14 cellular contexts compared by ENCODE assay signal in the genomic region with DNA sequence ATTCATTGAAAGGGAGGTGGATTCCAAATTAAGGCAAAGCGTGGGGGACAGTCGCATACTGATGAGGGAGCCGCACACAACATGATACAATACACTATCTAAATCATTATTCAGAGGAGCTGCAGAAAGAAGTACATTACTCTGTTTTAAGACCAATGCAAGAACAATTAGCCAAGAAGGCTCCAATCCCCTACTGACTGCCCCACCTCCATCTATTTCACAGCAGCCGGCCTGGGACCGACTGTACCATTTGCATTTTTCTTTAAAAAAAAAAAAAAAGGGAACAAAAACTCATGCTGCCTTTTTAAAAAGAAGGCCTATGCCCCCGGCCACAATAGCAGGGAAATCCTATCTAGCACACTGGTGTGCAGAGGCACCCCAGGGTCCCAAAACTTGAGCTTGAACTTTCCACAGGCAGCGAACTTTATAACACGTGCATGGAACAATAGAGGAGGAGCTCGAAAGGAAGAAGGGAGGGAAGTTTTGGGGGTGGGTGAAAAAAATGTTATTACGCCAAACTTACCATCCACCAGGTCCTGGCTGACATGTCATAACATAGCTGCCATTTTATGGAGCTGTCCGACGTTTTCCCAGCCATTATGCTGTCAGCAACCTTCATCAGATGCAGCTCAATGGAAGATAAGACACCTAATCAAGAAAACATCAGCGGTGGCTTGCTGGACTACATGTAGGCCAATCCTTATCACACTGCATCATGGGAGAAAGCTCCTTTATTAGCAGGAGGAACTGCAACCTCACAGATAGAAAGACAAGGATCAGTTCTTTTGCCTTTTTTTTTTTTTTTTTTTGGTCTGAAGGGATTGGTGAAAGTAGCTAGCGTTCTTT.
DNase-seq lines count a peak whose midpoint lies in the region; ATAC-seq lines count a peak whose summit lies in the region.
"Had no signal": no experiment of that assay in that cellular context is flagged by ENCODE, and none has a peak within 500 bp of the region (broad histone marks: within the 10 kb centered on the region; RNA-seq: fewer than 3 reads in every experiment).

No MANE protein-coding gene starts in this region.

- intact Hi-C loops in sciatic nerve (cut with DNase I) = no loop called here

- DNase-seq in NCI-H82 (lab: John Stamatoyannopoulos, UW) (peak; percentile 46), NCI-H82 treated with DMSO at 0.1 percent for 48 hours (lab: John Stamatoyannopoulos, UW; ENCODE audit: unreplicated experiment) (no peak), NCI-H1092 treated with DMSO at 0.1 percent for 48 hours (lab: John Stamatoyannopoulos, UW) (peak; percentile 91), SK-N-DZ (ENCODE audit: low spot score) (peak; percentile 70), sciatic nerve (ENCODE audit: low spot score) (no peak), epidermal melanocyte (ENCODE audit: insufficient read length, low spot score) (no peak), NCI-H510A (lab: John Stamatoyannopoulos, UW) (no peak)
- DNase-seq: GF-D8, KG1, NCI-H1694, NCI-H345, NCI-H774 had no signal

- ATAC-seq in sciatic nerve = peak; percentile 27
- ATAC-seq in HG02970 (IDR thresholded peaks at IDR 0.05; ENCODE audit: low FRiP score, unreplicated experiment) = no peak
- ATAC-seq: HCT116 had no signal

Comparison
In these comparisons a context has a peak if more than half of its experiments do, and no peak if none do; other contexts are left out.
1. DNase-seq: peak in NCI-H82 (single experiment), NCI-H1092 treated with DMSO at 0.1 percent for 48 hours (single experiment) and SK-N-DZ (single experiment); none in NCI-H82 treated with DMSO at 0.1 percent for 48 hours (single experiment), sciatic nerve (single experiment), epidermal melanocyte (single experiment) and NCI-H510A (single experiment).